ENCODE assay signal across 21 cellular contexts in the genomic region with DNA sequence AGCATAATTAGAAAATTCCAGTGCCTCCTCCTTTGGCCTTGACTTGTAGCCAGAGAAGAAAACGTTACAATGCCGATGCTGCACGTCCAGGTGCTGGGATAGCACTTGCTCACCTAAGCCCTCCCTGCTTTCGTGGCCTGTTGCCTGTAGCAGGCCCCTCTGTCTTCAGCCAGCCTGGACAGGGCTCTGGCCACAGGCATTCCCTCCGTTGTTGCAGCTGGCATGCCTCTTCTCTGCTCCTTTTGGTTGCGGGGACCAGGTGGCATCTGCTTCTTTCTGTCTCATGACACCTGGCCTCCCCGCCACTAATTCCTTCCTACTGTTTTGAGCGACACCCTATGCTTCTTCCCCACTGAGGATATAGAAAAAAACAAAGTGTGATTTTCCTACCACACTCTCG. TPM values are rescaled to one million over a fixed set of nuclear protein-coding genes. Genes with fewer than 3 reads are reported as not detected.
DNase-seq lines count a peak whose midpoint lies in the region; ATAC-seq, FAIRE-seq and TF ChIP-seq lines count a peak whose summit lies in the region.
"Had no signal": no experiment of that assay in that cellular context is flagged by ENCODE, and none has a peak within 500 bp of the region (broad histone marks: within the 10 kb centered on the region; RNA-seq: fewer than 3 reads in every experiment).

No MANE protein-coding gene starts in this region.

- peaks cover 4% of the 10 kb centered on the region for H3K4me1 Mint-ChIP-seq in activated CD4-positive, alpha-beta T cell treated with anti-CD3 and anti-CD28 coated beads, Interleukin-2, amount 10 ng/mL, durations not matched to agents 7 days and 5 days
- H3K4me1 Mint-ChIP-seq in HFFc6 (ENCODE audit: low read depth) = peaks cover 6% of the 10 kb centered on the region

- H3K36me3 ChIP-seq in OCI-LY3 (replicated peaks; ENCODE audit: low read depth, low read length) (no peaks in the 10 kb centered on the region), kidney (ENCODE audit: control insufficient read depth in 1 of 2, insufficient read depth in 2 of 2, low read length in 2 of 2) (peaks cover 2 to 4% of the 10 kb centered on the region in 2 donors)

- H3K9ac ChIP-seq in OCI-LY3 (ENCODE audit: low read length) (no peak overlapping the region), kidney (ENCODE audit: low read length in 2 of 2) (no peak overlapping the region)

- intact Hi-C loops in kidney (cut with DNase I) = no loop called here

- POLR2A ChIA-PET in activated CD4-positive, alpha-beta T cell treated with anti-CD3 and anti-CD28 coated beads, Interleukin-2, amount 10 ng/mL, durations not matched to agents 7 days and 5 days (lab: Charles Lee) = no interaction called here

- H3K9me3 ChIP-seq in OCI-LY3 (ENCODE audit: insufficient read depth, low read length) = no peaks in the 10 kb centered on the region
- no peaks in the 10 kb centered on the region for H3K9me3 ChIP-seq in kidney (ENCODE audit: control insufficient read depth in 1 of 2, low read length in 2 of 2)

- H3K79me2 ChIP-seq in OCI-LY3 (ENCODE audit: low read length) = no peaks in the 10 kb centered on the region

- DNase-seq in activated CD4-positive, alpha-beta T cell treated with anti-CD3 and anti-CD28 coated beads, Interleukin-2, amount 10 ng/mL, durations not matched to agents 7 days and 5 days = no peak
- no peak for DNase-seq in activated CD4-positive, alpha-beta T cell treated with anti-CD3 and anti-CD28 coated beads for 1 hour
- DNase-seq in kidney (peak; percentile 29), NCI-H774 (lab: John Stamatoyannopoulos, UW) (no peak), HFFc6 (no peak), NCI-H2081 (lab: John Stamatoyannopoulos, UW) (no peak)
- DNase-seq: DMS53, GF-D8, H7, Kasumi-1, NCI-H1694, NCI-H345, NCI-H526, PC-3, Right ventricle myocardium superior had no signal

- TF ChIP-seq CTCF in OCI-LY3 (IDR thresholded peaks at IDR 0.05; ENCODE audit: low read depth, low read length) = no peak
- TF ChIP-seq CTCF in kidney (IDR thresholded peaks at IDR 0.05; ENCODE audit: borderline replicate concordance, extremely low read depth, insufficient read depth) = no peak
- no peak for TF ChIP-seq CTCF in HFFc6 (IDR thresholded peaks at IDR 0.05)

- FAIRE-seq in kidney (lab: Jason Lieb, UNC) = no peak
- FAIRE-seq: A204.1, D721Med had no signal

- no peaks in the 10 kb centered on the region for H3K27me3 Mint-ChIP-seq in activated CD4-positive, alpha-beta T cell treated with anti-CD3 and anti-CD28 coated beads, Interleukin-2, amount 10 ng/mL, durations not matched to agents 7 days and 5 days
- no peaks in the 10 kb centered on the region for H3K27me3 Mint-ChIP-seq in HFFc6 (ENCODE audit: insufficient read depth)

- no peak overlapping the region for H3K4me3 Mint-ChIP-seq in activated CD4-positive, alpha-beta T cell treated with anti-CD3 and anti-CD28 coated beads, Interleukin-2, amount 10 ng/mL, durations not matched to agents 7 days and 5 days
- no peak overlapping the region for H3K4me3 Mint-ChIP-seq in HFFc6
- H3K4me3 Mint-ChIP-seq: CD14-positive monocyte had no signal

- no peak for ATAC-seq in GM21737 (IDR thresholded peaks at IDR 0.05; ENCODE audit: unreplicated experiment)
- ATAC-seq: PC-3 had no signal

- H4K20me1 ChIP-seq in OCI-LY3 (ENCODE audit: insufficient read depth, low read length) = no peaks in the 10 kb centered on the region

- H2AFZ ChIP-seq in OCI-LY3 (ENCODE audit: low read depth, low read length) = no peak overlapping the region

- H3K4me2 ChIP-seq in OCI-LY3 (ENCODE audit: low read length) = peak overlapping the region; percentile 40

- CTCF ChIA-PET in activated CD4-positive, alpha-beta T cell treated with anti-CD3 and anti-CD28 coated beads, Interleukin-2, amount 10 ng/mL, durations not matched to agents 7 days and 5 days (lab: Charles Lee) = interaction anchor here (0.5 to 0.9 kb wide), 2 partner anchors 23 to 123 kb away, joined by 3 to 4 read pairs; no protein-coding TSS in a partner anchor

- H3K36me3 Mint-ChIP-seq in activated CD4-positive, alpha-beta T cell treated with anti-CD3 and anti-CD28 coated beads, Interleukin-2, amount 10 ng/mL, durations not matched to agents 7 days and 5 days (ENCODE audit: low read depth) = peaks cover 26% of the 10 kb centered on the region
- H3K36me3 Mint-ChIP-seq in HFFc6 (ENCODE audit: low read depth) = peaks cover 12% of the 10 kb centered on the region

- no peaks in the 10 kb centered on the region for H3K27me3 ChIP-seq in OCI-LY3 (ENCODE audit: low read depth, low read length)

- H3K27ac ChIP-seq in OCI-LY3 (ENCODE audit: low read length) = no peak overlapping the region
- no peak overlapping the region for H3K27ac ChIP-seq in kidney (ENCODE audit: low read depth in 2 of 2, low read length in 2 of 2)
- H3K27ac ChIP-seq: SK-N-MC had no signal

- peak overlapping the region; percentile 33 for H3K27ac Mint-ChIP-seq in activated CD4-positive, alpha-beta T cell treated with anti-CD3 and anti-CD28 coated beads, Interleukin-2, amount 10 ng/mL, durations not matched to agents 7 days and 5 days
- H3K27ac Mint-ChIP-seq in HFFc6 = no peak overlapping the region
- H3K27ac Mint-ChIP-seq: CD14-positive monocyte had no signal

- no peak overlapping the region for H3K4me3 ChIP-seq in OCI-LY3 (ENCODE audit: low read length)
- H3K4me3 ChIP-seq in kidney (ENCODE audit: low read length in 2 of 2) = no peak overlapping the region
- H3K4me3 ChIP-seq: SK-N-MC had no signal

- H3K9me3 Mint-ChIP-seq in activated CD4-positive, alpha-beta T cell treated with anti-CD3 and anti-CD28 coated beads, Interleukin-2, amount 10 ng/mL, durations not matched to agents 7 days and 5 days = no peaks in the 10 kb centered on the region
- no peaks in the 10 kb centered on the region for H3K9me3 Mint-ChIP-seq in HFFc6

- H3K4me1 ChIP-seq in OCI-LY3 (ENCODE audit: low read length) (peaks cover 47% of the 10 kb centered on the region), kidney (ENCODE audit: control insufficient read depth in 1 of 2, insufficient read depth in 1 of 2, low read depth in 1 of 2, low read length in 2 of 2) (no peaks in the 10 kb centered on the region)

RNA-seq across cellular contexts. Expression of a gene that starts 54.6 kb away (rescaled TPM):
- total RNA-seq in activated CD4-positive, alpha-beta T cell treated with anti-CD3 and anti-CD28 coated beads, Interleukin-2, amount 10 ng/mL, durations not matched to agents 7 days and 5 days = 10 to 100 TPM; 47.5 to 50.7 TPM
- total RNA-seq in kidney = 32.4 TPM
- 6.6 TPM for polyA plus RNA-seq in kidney (ENCODE audit: insufficient read depth, low read depth, low replicate concordance)
- 10 to 100 TPM; 15.2 to 19.4 (median 16.3) TPM for total RNA-seq in HFFc6 (2021; fragmentation: NEBNext Ultra II Directional; extraction: Animal tissue kit (Norgen Biotek cat#: 25700))
